Comparison of ENCODE assay signal across 12 cellular contexts in genomic region chr5:40428129-40428528, GRCh38.
DNase-seq lines count a peak whose midpoint lies in the region; ATAC-seq and TF ChIP-seq lines count a peak whose summit lies in the region.
"Had no signal": no experiment of that assay in that cellular context is flagged by ENCODE, and none has a peak within 500 bp of the region (broad histone marks: within the 10 kb centered on the region; RNA-seq: fewer than 3 reads in every experiment).

No MANE protein-coding gene starts in this region.

- no peaks in the 10 kb centered on the region for H3K36me3 ChIP-seq in esophagus squamous epithelium
- H3K36me3 ChIP-seq: cardiac muscle cell, lower lobe of right lung had no signal

- intact Hi-C loops in esophagus squamous epithelium (cut with DNase I), result no loop called here

- 28 to 29% methylated on average over 1 of the region's 1 CpG for WGBS in esophagus squamous epithelium, 2 donors

- peaks cover 0 to 17% (median 7%) of the 10 kb centered on the region in 3 donors for H3K4me1 ChIP-seq in esophagus squamous epithelium
- H3K4me1 ChIP-seq: lower lobe of right lung had no signal

- no peaks in the 10 kb centered on the region for H3K9me3 ChIP-seq in esophagus squamous epithelium
- H3K9me3 ChIP-seq: lower lobe of right lung had no signal

- no peak overlapping the region for H3K4me3 ChIP-seq in esophagus squamous epithelium
- H3K4me3 ChIP-seq: cardiac muscle cell, lower lobe of right lung had no signal

- no peaks in the 10 kb centered on the region for H3K27me3 ChIP-seq in esophagus squamous epithelium
- H3K27me3 ChIP-seq: cardiac muscle cell had no signal

- H3K27ac ChIP-seq in esophagus squamous epithelium, result no peak overlapping the region
- H3K27ac ChIP-seq: cardiac muscle cell, lower lobe of right lung had no signal

- no peak for TF ChIP-seq POLR2A in esophagus squamous epithelium (IDR thresholded peaks at IDR 0.05)

- DNase-seq in EL (peak; percentile 77), HS-27A (ENCODE audit: low read depth) (peak; percentile 69), astrocyte of the hippocampus (ENCODE audit: low read depth, low spot score) (peak; percentile 59), myocyte (ENCODE audit: low read depth) (peak; percentile 97), esophagus squamous epithelium (lab: John Stamatoyannopoulos, UW) (no peak), epidermal melanocyte (ENCODE audit: insufficient read length, low spot score) (no peak)
- DNase-seq: lower lobe of right lung; NCI-H2107; stimulated activated CD4-positive, alpha-beta T cell treated with anti-CD3 and anti-CD28 coated beads, Interleukin-2, amount 100 ng/mL, for 48 hours had no signal

- TF ChIP-seq CTCF in esophagus squamous epithelium (IDR thresholded peaks at IDR 0.05), result no peak

- no peak for ATAC-seq in HG02938 (IDR thresholded peaks at IDR 0.05; ENCODE audit: unreplicated experiment)
- ATAC-seq in GM18907 (IDR thresholded peaks at IDR 0.05; ENCODE audit: unreplicated experiment), result no peak

Comparison
In these comparisons a context has a peak if more than half of its experiments do, and no peak if none do; other contexts are left out.
1. DNase-seq: peak in EL (single experiment), HS-27A (single experiment), astrocyte of the hippocampus (single experiment) and myocyte (single experiment); none in esophagus squamous epithelium (single experiment) and epidermal melanocyte (single experiment).